Comparison of ENCODE assay signal across 15 cellular contexts in genomic region chr1:117633423-117633822, GRCh38. TPM values are rescaled to one million over a fixed set of nuclear protein-coding genes. Genes with fewer than 3 reads are reported as not detected.
DNase-seq lines count a peak whose midpoint lies in the region; ATAC-seq, FAIRE-seq and TF ChIP-seq lines count a peak whose summit lies in the region.
"Had no signal": no experiment of that assay in that cellular context is flagged by ENCODE, and none has a peak within 500 bp of the region (broad histone marks: within the 10 kb centered on the region; RNA-seq: fewer than 3 reads in every experiment).

No MANE protein-coding gene starts in this region.

- H3K4me1 ChIP-seq in K562 (replicated peaks in 1 of 2; ENCODE audit: control insufficient read depth in 2 of 2, insufficient read depth in 2 of 2, low read length in 2 of 2): peaks cover 14 to 22% of the 10 kb centered on the region in 2 experiments; a peak in 4 of 5 replicates
- peaks cover 17% of the 10 kb centered on the region for H3K4me1 ChIP-seq in upper lobe of right lung

- H3K4me3 ChIP-seq in K562: no peak overlapping the region
- H3K4me3 ChIP-seq in upper lobe of right lung: no peak overlapping the region
- H3K4me3 ChIP-seq: GM23248 had no signal

- TF ChIP-seq RAD21 in K562 (CRISPR knock-in tag; conservative IDR thresholded peaks at IDR 0.05 in 1 of 2, IDR thresholded peaks at IDR 0.05 in 1 of 2): no peak

- no peaks in the 10 kb centered on the region for H3K36me3 ChIP-seq in K562 (ENCODE audit: control insufficient read depth, insufficient read depth, low read length)
- no peaks in the 10 kb centered on the region for H3K36me3 ChIP-seq in upper lobe of right lung

- no peak overlapping the region for H2AFZ ChIP-seq in K562 (ENCODE audit: low read depth, low read length)
- H2AFZ ChIP-seq: GM23248 had no signal

- intact Hi-C loops in cardiac septum (cut with DNase I) (no loop called here), left ventricle myocardium superior (cut with micrococcal nuclease) (no loop called here), K562 (cut with micrococcal nuclease) (no loop called here), upper lobe of right lung (cut with DNase I) (no loop called here)

- no peaks in the 10 kb centered on the region for H3K27me3 ChIP-seq in K562 (ENCODE audit: control insufficient read depth in 2 of 2, insufficient read depth in 2 of 2, low read length in 2 of 2)
- H3K27me3 ChIP-seq in upper lobe of right lung: no peaks in the 10 kb centered on the region

- BruUV-seq in K562 (replicated peaks; lab: Mats Ljungman, UMichigan): no TSS peak

- FAIRE-seq in K562 (lab: Jason Lieb, UNC): no peak

- H3K27ac ChIP-seq in K562 (ENCODE audit: extremely low read depth, low read depth, low read length) (no peak overlapping the region), upper lobe of right lung (no peak overlapping the region)
- H3K27ac ChIP-seq: GM23248 had no signal

- no peaks in the 10 kb centered on the region for H3K9me1 ChIP-seq in K562 (ENCODE audit: control insufficient read depth, insufficient read depth, low read length)

- CTCF ChIA-PET in K562 (lab: Yijun Ruan, JAX; ENCODE audit: low intra/inter-chr PET ratio): no interaction called here

- POLR2A ChIA-PET in K562 (lab: Yijun Ruan, JAX): interaction anchor here (0.7 to 24.8 kb wide), 3 partner anchors 9 to 21 kb away, joined by 4 to 383 read pairs (median 4); partner anchors contain the start of gene TENT5C

- H3K4me2 ChIP-seq in K562 (ENCODE audit: insufficient read depth, low read length): no peak overlapping the region

- H3K9ac ChIP-seq in K562 (ENCODE audit: insufficient read depth in 1 of 2, low read depth in 2 of 2, low read length in 2 of 2): no peak overlapping the region
- H3K9ac ChIP-seq: GM23248 had no signal

- no peaks in the 10 kb centered on the region for H3K79me2 ChIP-seq in K562 (ENCODE audit: control insufficient read depth, insufficient read depth, low read length)

- in situ Hi-C loops in K562 (cut with MboI): no loop called here

- DNase-seq in cardiac septum (ENCODE audit: low spot score): peak; percentile 64
- DNase-seq in left ventricle myocardium superior: no peak
- no peak for DNase-seq in K562 (ENCODE audit: extremely low read depth in 1 of 4, low spot score in 3 of 4)
- peak; percentile 23 for DNase-seq in medulla oblongata (ENCODE audit: extremely low spot score)
- no peak for DNase-seq in upper lobe of right lung
- no peak for DNase-seq in activated gamma-delta T cell (lab: John Stamatoyannopoulos, UW)
- DNase-seq: activated CD8-positive, alpha-beta T cell treated with anti-CD3 and anti-CD28 coated beads for 36 hours; amniotic stem cell; GM23248; naive thymus-derived CD4-positive, alpha-beta T cell; NCI-H1694 treated with DMSO at 0.1 percent for 48 hours; NCI-H510A; SW 1271 had no signal

- TF ChIP-seq POLR2A in K562 (conservative IDR thresholded peaks at IDR 0.05): no peak

- 62% methylated on average over 7 of the region's 7 CpGs for WGBS in K562 (ENCODE audit: insufficient coverage, low coverage, missing lambda C conversion rate)

- TF ChIP-seq EP300 in K562 (IDR thresholded peaks at IDR 0.05; ENCODE audit: low read length): no peak

- ATAC-seq in left ventricle myocardium superior (no peak), K562 (no peak), upper lobe of right lung (peak; percentile 1), GM21367 (IDR thresholded peaks at IDR 0.05; ENCODE audit: unreplicated experiment) (no peak), HG03439 (IDR thresholded peaks at IDR 0.05; ENCODE audit: unreplicated experiment) (no peak)
- ATAC-seq: activated CD8-positive, alpha-beta T cell treated with anti-CD3 and anti-CD28 coated beads for 36 hours; naive thymus-derived CD4-positive, alpha-beta T cell had no signal

- H4K20me1 ChIP-seq in K562 (replicated peaks; ENCODE audit: control insufficient read depth, insufficient read depth, low read length): no peaks in the 10 kb centered on the region

- no peaks in the 10 kb centered on the region for H3K9me3 ChIP-seq in K562 (replicated peaks; ENCODE audit: control insufficient read depth, insufficient read depth, low read depth, low read length)
- H3K9me3 ChIP-seq in upper lobe of right lung: no peaks in the 10 kb centered on the region

- TF ChIP-seq CTCF in K562 (IDR thresholded peaks at IDR 0.05 in 2 of 3, conservative IDR thresholded peaks at IDR 0.05 in 1 of 3; ENCODE audit: insufficient read depth in 2 of 3, low read depth in 1 of 3, low read length in 3 of 3) (no peak), upper lobe of right lung (IDR thresholded peaks at IDR 0.05) (no peak)

TF ChIP-seq in K562, 482 proteins besides CTCF, POLR2A, EP300 and RAD21 (continues in another document):
- no peak for TF ChIP-seq TCF7L2 (IDR thresholded peaks at IDR 0.05; ENCODE audit: low read depth, low read length)
- TF ChIP-seq CEBPB (tag; IDR thresholded peaks at IDR 0.05): no peak
- TF ChIP-seq, protein P1, sequence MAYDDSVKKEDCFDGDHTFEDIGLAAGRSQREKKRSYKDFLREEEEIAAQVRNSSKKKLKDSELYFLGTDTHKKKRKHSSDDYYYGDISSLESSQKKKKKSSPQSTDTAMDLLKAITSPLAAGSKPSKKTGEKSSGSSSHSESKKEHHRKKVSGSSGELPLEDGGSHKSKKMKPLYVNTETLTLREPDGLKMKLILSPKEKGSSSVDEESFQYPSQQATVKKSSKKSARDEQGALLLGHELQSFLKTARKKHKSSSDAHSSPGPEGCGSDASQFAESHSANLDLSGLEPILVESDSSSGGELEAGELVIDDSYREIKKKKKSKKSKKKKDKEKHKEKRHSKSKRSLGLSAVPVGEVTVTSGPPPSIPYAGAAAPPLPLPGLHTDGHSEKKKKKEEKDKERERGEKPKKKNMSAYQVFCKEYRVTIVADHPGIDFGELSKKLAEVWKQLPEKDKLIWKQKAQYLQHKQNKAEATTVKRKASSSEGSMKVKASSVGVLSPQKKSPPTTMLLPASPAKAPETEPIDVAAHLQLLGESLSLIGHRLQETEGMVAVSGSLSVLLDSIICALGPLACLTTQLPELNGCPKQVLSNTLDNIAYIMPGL (CRISPR knock-in tag; IDR thresholded peaks at IDR 0.05): no peak
- peak; percentile 36 for TF ChIP-seq ZFP36 (IDR thresholded peaks at IDR 0.05; ENCODE audit: low read depth, low read length, partially characterized antibody)
- no peak for TF ChIP-seq RFX1 (IDR thresholded peaks at IDR 0.05)
- TF ChIP-seq, protein P2, sequence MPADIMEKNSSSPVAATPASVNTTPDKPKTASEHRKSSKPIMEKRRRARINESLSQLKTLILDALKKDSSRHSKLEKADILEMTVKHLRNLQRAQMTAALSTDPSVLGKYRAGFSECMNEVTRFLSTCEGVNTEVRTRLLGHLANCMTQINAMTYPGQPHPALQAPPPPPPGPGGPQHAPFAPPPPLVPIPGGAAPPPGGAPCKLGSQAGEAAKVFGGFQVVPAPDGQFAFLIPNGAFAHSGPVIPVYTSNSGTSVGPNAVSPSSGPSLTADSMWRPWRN (IDR thresholded peaks at IDR 0.05; ENCODE audit: low read depth): no peak
- no peak for TF ChIP-seq TSHZ1 (CRISPR knock-in tag; IDR thresholded peaks at IDR 0.05)

RNA-seq across cellular contexts. Expression of gene TENT5C, which starts 27.6 kb away (rescaled TPM):
- total RNA-seq in cardiac septum (7.4 TPM), left ventricle myocardium superior (16.7 TPM), K562 (2014; rRNA removed) (1.8 and 3.6 TPM in 2 replicates), K562 (2014; rRNA removed; fragmentation: Illumina TruSeq; extraction: Trizol) (4.5 and 5.2 TPM in 2 replicates), K562 (2015; rRNA removed; fragmentation: Illumina TruSeq; extraction: Trizol) (2.5 and 2.8 TPM in 2 replicates), K562 (2021) (7.1 and 7.7 TPM in 2 replicates), upper lobe of right lung (13.7 TPM)
- 12.1 and 13.3 TPM in 2 replicates for total RNA-seq in K562 (2011; cell fraction: chromatin; rRNA removed; ENCODE audit: low replicate concordance)
- total RNA-seq in K562 (2011; cell fraction: nucleolus; rRNA removed): 8.7 and 8.8 TPM in 2 replicates
- total RNA-seq in K562 (2011; cell fraction: nucleoplasm; rRNA removed): 11.4 and 17.1 TPM in 2 replicates
- polyA plus RNA-seq in K562 (2011; rRNA removed) (7.7 and 8.2 TPM in 2 replicates), K562 (2014; fragmentation: Illumina TruSeq; extraction: Trizol) (3.4 and 4.0 TPM in 2 replicates), K562 (2014; fragmentation: Nextera tagmentation; extraction: Ambion mirVana) (1 to 10 TPM; 3.8 to 5.0 TPM), K562 (2014; rRNA removed) (2.8 and 2.9 TPM in 2 replicates)
- 4.5 and 7.5 TPM in 2 replicates for polyA plus RNA-seq in K562 (2011; cell fraction: cytosol; rRNA removed)
- 3.9 and 5.1 TPM in 2 replicates for polyA plus RNA-seq in K562 (2011; cell fraction: nucleus; rRNA removed)
- polyA plus RNA-seq in K562 (2012): 2.4 and 3.7 TPM in 2 replicates
- polyA minus RNA-seq in K562 (2011; rRNA and poly(A)+ RNA removed): 26.9 and 28.8 TPM in 2 replicates
- 11.0 and 11.5 TPM in 2 replicates for polyA minus RNA-seq in K562 (2011; cell fraction: cytosol; rRNA and poly(A)+ RNA removed)
- polyA minus RNA-seq in K562 (2011; cell fraction: nucleus; rRNA and poly(A)+ RNA removed): 7.1 and 12.4 TPM in 2 replicates
- total RNA-seq: GM23248 had no signal

Comparison
In these comparisons a context has a peak if more than half of its experiments do, and no peak if none do; other contexts are left out.
1. DNase-seq: peak in cardiac septum (single experiment) and medulla oblongata (single experiment); none in left ventricle myocardium superior (single experiment), K562 (0 of 4), upper lobe of right lung (single experiment) and activated gamma-delta T cell (single experiment).